Comparison of ENCODE assay signal across 12 cellular contexts in the genomic region with DNA sequence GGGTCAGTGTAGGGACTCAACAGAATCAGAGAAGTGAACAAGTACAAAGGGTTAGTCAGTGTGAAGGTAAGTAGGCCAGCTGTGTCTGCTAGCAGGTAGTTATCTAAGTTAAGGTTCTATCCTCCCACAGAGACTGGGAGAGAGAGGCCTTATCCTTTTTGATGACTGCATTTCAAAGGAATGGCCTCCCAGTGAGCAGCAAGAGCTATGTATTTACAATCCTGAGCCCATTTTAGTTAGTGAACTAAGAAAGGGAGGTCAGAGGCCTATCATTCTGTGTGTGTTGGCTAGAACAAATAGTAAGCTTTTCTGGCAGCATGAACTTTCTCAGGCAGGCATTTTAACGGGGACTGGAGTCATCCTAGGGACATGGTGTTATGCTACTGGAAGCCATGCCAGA.
DNase-seq lines count a peak whose midpoint lies in the region; ATAC-seq and TF ChIP-seq lines count a peak whose summit lies in the region.
"Had no signal": no experiment of that assay in that cellular context is flagged by ENCODE, and none has a peak within 500 bp of the region (broad histone marks: within the 10 kb centered on the region; RNA-seq: fewer than 3 reads in every experiment).

No MANE protein-coding gene starts in this region.

- WGBS in thyroid gland, 2 donors: 17 to 28% methylated on average over 1 of the region's 1 CpG

- no peak overlapping the region for H3K4me3 ChIP-seq in BJ (ENCODE audit: low read depth, low read length)
- no peak overlapping the region for H3K4me3 ChIP-seq in HAP-1
- no peak overlapping the region for H3K4me3 ChIP-seq in thyroid gland (replicated peaks in 1 of 3)
- H3K4me3 ChIP-seq: esophagus muscularis mucosa had no signal

- intact Hi-C loops in thyroid gland (cut with DNase I): no loop called here

- H3K27ac ChIP-seq in thyroid gland: no peak overlapping the region
- H3K27ac ChIP-seq: esophagus muscularis mucosa had no signal

- no peak for TF ChIP-seq CTCF in BJ (IDR thresholded peaks at IDR 0.05; ENCODE audit: insufficient read depth, low read depth, low read length)
- no peak for TF ChIP-seq CTCF in thyroid gland (IDR thresholded peaks at IDR 0.05)

- DNase-seq in BJ (ENCODE audit: low read depth) (peak; percentile 44), LHCN-M2 (ENCODE audit: low read depth) (peak; percentile 33), fibroblast of gingiva (ENCODE audit: low read depth) (peak; percentile 14), myocyte (ENCODE audit: low read depth) (peak; percentile 8), HAP-1 (ENCODE audit: low spot score in 2 of 2) (no peak), thyroid gland (no peak), NAMALWA (ENCODE audit: low spot score) (no peak)
- DNase-seq: amygdala; CD4-positive, CD25-positive, alpha-beta regulatory T cell; NCI-H524 treated with DMSO at 0.1 percent for 48 hours had no signal

- H3K9me3 ChIP-seq in HAP-1: no peaks in the 10 kb centered on the region
- H3K9me3 ChIP-seq in thyroid gland: no peaks in the 10 kb centered on the region
- H3K9me3 ChIP-seq: esophagus muscularis mucosa had no signal

- TF ChIP-seq POLR2A in thyroid gland (IDR thresholded peaks at IDR 0.05): no peak

- H3K27me3 ChIP-seq in BJ (ENCODE audit: control insufficient read depth, insufficient read depth, low read length) (no peaks in the 10 kb centered on the region), HAP-1 (ENCODE audit: low read depth) (no peaks in the 10 kb centered on the region), thyroid gland (no peaks in the 10 kb centered on the region)
- H3K27me3 ChIP-seq: esophagus muscularis mucosa had no signal

- no peaks in the 10 kb centered on the region for H3K4me1 ChIP-seq in HAP-1
- H3K4me1 ChIP-seq in thyroid gland: no peaks in the 10 kb centered on the region

- H3K36me3 ChIP-seq in BJ (ENCODE audit: control insufficient read depth, insufficient read depth, low read length) (no peaks in the 10 kb centered on the region), HAP-1 (replicated peaks) (no peaks in the 10 kb centered on the region), thyroid gland (no peaks in the 10 kb centered on the region)
- H3K36me3 ChIP-seq: esophagus muscularis mucosa had no signal

- POLR2A ChIA-PET in BJ (lab: Charles Lee): no interaction called here

- no peak for ATAC-seq in HG02970 (IDR thresholded peaks at IDR 0.05; ENCODE audit: low FRiP score, unreplicated experiment)

- in situ Hi-C loops in HAP-1 (cut with MboI; ENCODE audit: low sequenced_read_pairs): no loop called here

- CTCF ChIA-PET in BJ (lab: Yijun Ruan, JAX): no interaction called here

Comparison
In these comparisons a context has a peak if more than half of its experiments do, and no peak if none do; other contexts are left out.
1. DNase-seq: peak in BJ (single experiment), LHCN-M2 (single experiment), fibroblast of gingiva (single experiment) and myocyte (single experiment); none in HAP-1 (0 of 2), thyroid gland (0 of 2) and NAMALWA (single experiment).